In genomic region chr5:138955013-138955660, GRCh38 we compare ENCODE assay signal across 11 cellular contexts.
DNase-seq lines count a peak whose midpoint lies in the region; ATAC-seq and TF ChIP-seq lines count a peak whose summit lies in the region.
"Had no signal": no experiment of that assay in that cellular context is flagged by ENCODE, and none has a peak within 500 bp of the region (broad histone marks: within the 10 kb centered on the region; RNA-seq: fewer than 3 reads in every experiment).

No MANE protein-coding gene starts in this region.

- no peaks in the 10 kb centered on the region for H3K27me3 Mint-ChIP-seq in nephron (ENCODE audit: low read depth)

- in situ Hi-C loops in Caki2 (cut with HindIII; ENCODE audit: low pct_unique_long_range_greater_than_20kb, low sequenced_read_pairs) = no loop called here

- ATAC-seq in HG03135 (IDR thresholded peaks at IDR 0.05; ENCODE audit: unreplicated experiment) = no peak
- ATAC-seq in GM21717 (IDR thresholded peaks at IDR 0.05; ENCODE audit: unreplicated experiment) = no peak
- ATAC-seq in omental fat pad (ENCODE audit: low FRiP score) = no peak

- TF ChIP-seq CTCF in nephron (IDR thresholded peaks at IDR 0.05; ENCODE audit: unreplicated experiment in 3 of 3) (no peak), omental fat pad (IDR thresholded peaks at IDR 0.05) (no peak)

- H3K9me3 Mint-ChIP-seq in nephron = no peaks in the 10 kb centered on the region
- H3K9me3 Mint-ChIP-seq: T-helper 2 cell treated with Interferon-gamma antibody and Interleukin-4, amounts not matched to agents 5 μg/mL and 100 μg/mL, for 36 hours had no signal

- H3K27ac ChIP-seq in cingulate gyrus (ENCODE audit: low read depth, low read length) = peak overlapping the region; percentile 98

- DNase-seq in Caki2 (ENCODE audit: low read depth) (peak; percentile 51), NCI-H446 (lab: John Stamatoyannopoulos, UW) (peak; percentile 69 to 87), omental fat pad (ENCODE audit: low spot score) (no peak), HEK293T (ENCODE audit: extremely low spot score) (no peak)
- DNase-seq: activated naive CD4-positive, alpha-beta T cell; Karpas-422 had no signal

- H3K4me1 Mint-ChIP-seq in nephron = peaks cover 62% of the 10 kb centered on the region

- POLR2A ChIA-PET in HEK293T (lab: Yijun Ruan, JAX) = no interaction called here

- peak overlapping the region; percentile 96 to 100 (median 99) for H3K27ac Mint-ChIP-seq in nephron
- H3K27ac Mint-ChIP-seq: T-helper 2 cell treated with Interferon-gamma antibody and Interleukin-4, amounts not matched to agents 5 μg/mL and 100 μg/mL, for 36 hours had no signal

- CTCF ChIA-PET in HEK293T (lab: Yijun Ruan, JAX) = no interaction called here

- peaks cover 3% of the 10 kb centered on the region for H3K36me3 Mint-ChIP-seq in nephron (ENCODE audit: low read depth)

- H3K4me3 Mint-ChIP-seq in nephron = peak overlapping the region; percentile 14 to 60 (median 45)
- H3K4me3 Mint-ChIP-seq: T-helper 2 cell treated with Interferon-gamma antibody and Interleukin-4, amounts not matched to agents 5 μg/mL and 100 μg/mL, for 36 hours had no signal

TF ChIP-seq in HEK293T, 16 proteins besides CTCF, POLR2A, EP300 and RAD21:
- no peak for TF ChIP-seq NFRKB (IDR thresholded peaks at IDR 0.05)
- no peak for TF ChIP-seq BHLHE40 (IDR thresholded peaks at IDR 0.05; ENCODE audit: borderline replicate concordance)
- no peak for TF ChIP-seq L3MBTL2 (conservative IDR thresholded peaks at IDR 0.05)
- no peak for TF ChIP-seq SP1 (IDR thresholded peaks at IDR 0.05)
- TF ChIP-seq, protein P1, sequence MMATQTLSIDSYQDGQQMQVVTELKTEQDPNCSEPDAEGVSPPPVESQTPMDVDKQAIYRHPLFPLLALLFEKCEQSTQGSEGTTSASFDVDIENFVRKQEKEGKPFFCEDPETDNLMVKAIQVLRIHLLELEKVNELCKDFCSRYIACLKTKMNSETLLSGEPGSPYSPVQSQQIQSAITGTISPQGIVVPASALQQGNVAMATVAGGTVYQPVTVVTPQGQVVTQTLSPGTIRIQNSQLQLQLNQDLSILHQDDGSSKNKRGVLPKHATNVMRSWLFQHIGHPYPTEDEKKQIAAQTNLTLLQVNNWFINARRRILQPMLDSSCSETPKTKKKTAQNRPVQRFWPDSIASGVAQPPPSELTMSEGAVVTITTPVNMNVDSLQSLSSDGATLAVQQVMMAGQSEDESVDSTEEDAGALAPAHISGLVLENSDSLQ (IDR thresholded peaks at IDR 0.05) = no peak
- TF ChIP-seq HDGF (IDR thresholded peaks at IDR 0.05; ENCODE audit: borderline replicate concordance) = no peak
- no peak for TF ChIP-seq ELF4 (IDR thresholded peaks at IDR 0.05)
- no peak for TF ChIP-seq CTBP1 (IDR thresholded peaks at IDR 0.05; ENCODE audit: borderline replicate concordance)
TF ChIP-seq in HEK293T: peak in this region for 0.

Comparison
In these comparisons a context has a peak if more than half of its experiments do, and no peak if none do; other contexts are left out.
1. DNase-seq: peak in Caki2 (single experiment) and NCI-H446 (2 of 2); none in omental fat pad (single experiment) and HEK293T (single experiment).